ENCODE assay signal across 8 cellular contexts in the genomic region with DNA sequence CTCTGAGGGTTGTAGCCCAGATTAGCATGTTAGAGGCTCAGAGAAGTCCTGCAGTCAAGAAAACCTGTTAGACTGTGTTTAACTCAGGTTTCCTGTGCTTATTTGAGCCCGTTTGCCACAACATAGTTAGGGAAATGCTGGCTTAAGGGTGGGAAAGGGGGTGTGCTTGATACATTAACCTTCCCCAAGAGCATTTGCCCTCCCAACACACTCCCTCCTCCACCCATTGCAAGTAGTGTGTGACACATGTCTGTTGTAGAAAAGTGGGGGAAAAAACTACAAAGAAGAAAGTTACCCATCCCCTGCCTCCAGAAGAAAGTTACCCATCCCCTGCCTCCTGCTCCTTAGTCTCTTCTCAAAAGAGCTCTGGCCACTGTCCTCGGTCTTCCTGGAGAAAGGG. TPM values are rescaled to one million over a fixed set of nuclear protein-coding genes. Genes with fewer than 3 reads are reported as not detected.
A peak's percentile ranks its signal among the peaks of the same experiment; 100 is the strongest.
DNase-seq lines count a peak whose midpoint lies in the region; ATAC-seq and TF ChIP-seq lines count a peak whose summit lies in the region.

No MANE protein-coding gene starts in this region.

- H3K4me1 ChIP-seq in vagina, result peaks cover 38% of the 10 kb centered on the region
- H3K4me1 ChIP-seq in tibial nerve, result peaks cover 0 to 37% (median 13%) of the 10 kb centered on the region in 4 donors
- peaks cover 0 to 26% (median 4%) of the 10 kb centered on the region in 9 donors for H3K4me1 ChIP-seq in heart right ventricle

- no peak overlapping the region for H3K4me3 ChIP-seq in vagina
- no peak overlapping the region for H3K4me3 ChIP-seq in tibial nerve
- H3K4me3 ChIP-seq in heart right ventricle, result no peak overlapping the region

- TF ChIP-seq POLR2A in vagina (IDR thresholded peaks at IDR 0.05) (no peak), tibial nerve (IDR thresholded peaks at IDR 0.05) (no peak)

- no peaks in the 10 kb centered on the region for H3K9me3 ChIP-seq in T-helper 17 cell (ENCODE audit: control insufficient read depth, low read length, poor library complexity, severe bottlenecking)
- no peaks in the 10 kb centered on the region for H3K9me3 ChIP-seq in vagina
- H3K9me3 ChIP-seq in tibial nerve, result no peaks in the 10 kb centered on the region
- peaks cover 0 to under 1% (median 0%) of the 10 kb centered on the region in 11 donors for H3K9me3 ChIP-seq in heart right ventricle

- ATAC-seq in natural killer cell treated with Interleukin-12 subunit alpha and Interleukin-12 subunit beta and Interleukin-15 and Interleukin-18, amount 100 ng/mL, for 72 hours, result no peak
- no peak for ATAC-seq in natural killer cell
- ATAC-seq in T-helper 17 cell, result no peak
- ATAC-seq in heart right ventricle, result no peak

- peak overlapping the region; percentile 11 for H3K4me3 Mint-ChIP-seq in natural killer cell treated with Interleukin-12 subunit alpha and Interleukin-12 subunit beta and Interleukin-15 and Interleukin-18, amount 100 ng/mL, for 72 hours
- H3K4me3 Mint-ChIP-seq in natural killer cell (no peak overlapping the region), T-helper 17 cell (no peak overlapping the region)

- no peak for DNase-seq in natural killer cell treated with Interleukin-12 subunit alpha and Interleukin-12 subunit beta and Interleukin-15 and Interleukin-18, amount 100 ng/mL, for 72 hours (ENCODE audit: low spot score)
- DNase-seq in natural killer cell, result no peak
- no peak for DNase-seq in T-helper 17 cell
- DNase-seq in epithelial cell of prostate (ENCODE audit: low read depth, low spot score), result no peak
- DNase-seq in vagina (ENCODE audit: extremely low spot score in 2 of 2), result no peak
- DNase-seq in germinal center (ENCODE audit: low spot score), result no peak
- no peak for DNase-seq in tibial nerve (ENCODE audit: low spot score in 2 of 2)
- DNase-seq in heart right ventricle, result no peak

- H3K9me3 Mint-ChIP-seq in natural killer cell treated with Interleukin-12 subunit alpha and Interleukin-12 subunit beta and Interleukin-15 and Interleukin-18, amount 100 ng/mL, for 72 hours, result no peaks in the 10 kb centered on the region
- no peaks in the 10 kb centered on the region for H3K9me3 Mint-ChIP-seq in natural killer cell

- intact Hi-C loops in natural killer cell (cut with micrococcal nuclease), result loop anchor here (1.0 to 2.0 kb wide), 3 partner anchors 44 to 355 kb away; no protein-coding TSS in a partner anchor
- intact Hi-C loops in vagina (cut with DNase I), result no loop called here
- intact Hi-C loops in heart right ventricle (cut with DNase I), result loop anchor here in 8 of 10 donors (1.0 to 5.0 kb wide), 8 partner anchors 33 to 355 kb away; no protein-coding TSS in a partner anchor

- H3K27me3 Mint-ChIP-seq in natural killer cell treated with Interleukin-12 subunit alpha and Interleukin-12 subunit beta and Interleukin-15 and Interleukin-18, amount 100 ng/mL, for 72 hours, result peaks cover 0 to 21% of the 10 kb centered on the region in 2 donors
- peaks cover 15 to 18% of the 10 kb centered on the region in 2 donors for H3K27me3 Mint-ChIP-seq in natural killer cell (ENCODE audit: low read depth in 2 of 2)
- peaks cover 7% of the 10 kb centered on the region for H3K27me3 Mint-ChIP-seq in T-helper 17 cell

- H3K27ac ChIP-seq in epithelial cell of prostate, result peak overlapping the region; percentile 91
- H3K27ac ChIP-seq in vagina, result peak overlapping the region; percentile 69
- H3K27ac ChIP-seq in tibial nerve, result peak overlapping the region in 2 of 4 donors; percentile 74 to 84
- peak overlapping the region in 1 of 10 donors; percentile 26 for H3K27ac ChIP-seq in heart right ventricle

- no peak for TF ChIP-seq EP300 in tibial nerve (IDR thresholded peaks at IDR 0.05)

- peak overlapping the region in 1 of 2 donors; percentile 50 for H3K27ac Mint-ChIP-seq in natural killer cell treated with Interleukin-12 subunit alpha and Interleukin-12 subunit beta and Interleukin-15 and Interleukin-18, amount 100 ng/mL, for 72 hours
- H3K27ac Mint-ChIP-seq in natural killer cell (peak overlapping the region in 1 of 2 donors; percentile 82), T-helper 17 cell (peak overlapping the region; percentile 88)

- 54 to 68% methylated on average over 2 of the region's 2 CpGs for WGBS in tibial nerve, 2 donors
- 74 to 83% methylated on average over 2 of the region's 2 CpGs for WGBS in heart right ventricle, 2 donors

- no peaks in the 10 kb centered on the region for H3K36me3 ChIP-seq in vagina
- H3K36me3 ChIP-seq in tibial nerve, result no peaks in the 10 kb centered on the region
- no peaks in the 10 kb centered on the region for H3K36me3 ChIP-seq in heart right ventricle

- H3K36me3 Mint-ChIP-seq in natural killer cell treated with Interleukin-12 subunit alpha and Interleukin-12 subunit beta and Interleukin-15 and Interleukin-18, amount 100 ng/mL, for 72 hours, result no peaks in the 10 kb centered on the region
- H3K36me3 Mint-ChIP-seq in natural killer cell, result no peaks in the 10 kb centered on the region
- no peaks in the 10 kb centered on the region for H3K36me3 Mint-ChIP-seq in T-helper 17 cell (ENCODE audit: low read depth)

- H3K27me3 ChIP-seq in vagina (no peaks in the 10 kb centered on the region), tibial nerve (no peaks in the 10 kb centered on the region), heart right ventricle (no peaks in the 10 kb centered on the region)

- peaks cover 18 to 20% of the 10 kb centered on the region in 2 donors for H3K4me1 Mint-ChIP-seq in natural killer cell treated with Interleukin-12 subunit alpha and Interleukin-12 subunit beta and Interleukin-15 and Interleukin-18, amount 100 ng/mL, for 72 hours (ENCODE audit: low read depth in 2 of 2)
- H3K4me1 Mint-ChIP-seq in natural killer cell (peaks cover 14 to 25% of the 10 kb centered on the region in 2 donors), T-helper 17 cell (peaks cover 25% of the 10 kb centered on the region)

- TF ChIP-seq CTCF in natural killer cell (IDR thresholded peaks at IDR 0.05), result no peak
- no peak for TF ChIP-seq CTCF in vagina (IDR thresholded peaks at IDR 0.05)
- no peak for TF ChIP-seq CTCF in tibial nerve (IDR thresholded peaks at IDR 0.05)
- TF ChIP-seq CTCF in heart right ventricle (IDR thresholded peaks at IDR 0.05), result no peak

RNA-seq across cellular contexts. Expression of a gene that starts 36.8 kb away (rescaled TPM):
- total RNA-seq in natural killer cell treated with Interleukin-12 subunit alpha and Interleukin-12 subunit beta and Interleukin-15 and Interleukin-18, amount 100 ng/mL, for 72 hours, result 10 to 100 TPM; 32.7 to 39.3 TPM
- 10 to 100 TPM; 29.0 to 39.8 (median 33.1) TPM for total RNA-seq in natural killer cell
- 10 to 100 TPM; 24.2 to 29.8 TPM for total RNA-seq in T-helper 17 cell
- 31.9 TPM for total RNA-seq in vagina
- 10 to 100 TPM; 38.1 to 45.8 (median 43.9) TPM for total RNA-seq in tibial nerve
- 10 to 100 TPM; 36.0 to 52.9 (median 40.6) TPM for total RNA-seq in heart right ventricle
- polyA plus RNA-seq in heart right ventricle, result 100 to 1,000 TPM in 1 of 2 donors, 10 to 100 TPM in 1; 30.4 to 103 TPM

RNA-seq across cellular contexts. Expression of a gene that starts 45.7 kb away (rescaled TPM):
- 10 to 100 TPM; 36.8 to 43.0 TPM for total RNA-seq in natural killer cell treated with Interleukin-12 subunit alpha and Interleukin-12 subunit beta and Interleukin-15 and Interleukin-18, amount 100 ng/mL, for 72 hours
- 10 to 100 TPM in 1 of 3 donors, 1 to 10 TPM in 2; 3.6 to 27.5 (median 3.7) TPM for total RNA-seq in natural killer cell
- 1 to 10 TPM; 5.6 to 6.3 TPM for total RNA-seq in T-helper 17 cell
- 194 TPM for total RNA-seq in vagina
- 100 to 1,000 TPM; 175 to 220 (median 177) TPM for total RNA-seq in tibial nerve
- total RNA-seq in heart right ventricle, result 100 to 1,000 TPM; 163 to 456 (median 216) TPM
- 100 to 1,000 TPM; 133 to 396 TPM for polyA plus RNA-seq in heart right ventricle
